ENCODE assay signal across 9 cellular contexts in genomic region chr19:55633866-55634265, GRCh38. TPM values are rescaled to one million over a fixed set of nuclear protein-coding genes. Genes with fewer than 3 reads are reported as not detected.
DNase-seq lines count a peak whose midpoint lies in the region; ATAC-seq and TF ChIP-seq lines count a peak whose summit lies in the region.
"Had no signal": no experiment of that assay in that cellular context is flagged by ENCODE, and none has a peak within 500 bp of the region (broad histone marks: within the 10 kb centered on the region; RNA-seq: fewer than 3 reads in every experiment).

No MANE protein-coding gene starts in this region.

- peaks cover 30% of the 10 kb centered on the region for H3K4me1 ChIP-seq in KMS-11 (ENCODE audit: low read depth, poor library complexity, severe bottlenecking)
- H3K4me1 ChIP-seq in adrenal gland (replicated peaks in 1 of 2): peaks cover 18 to 28% of the 10 kb centered on the region in 2 donors

- H3K79me2 ChIP-seq in KMS-11 (ENCODE audit: insufficient read depth, low read depth): peaks cover 26% of the 10 kb centered on the region

- peaks cover 55% of the 10 kb centered on the region for H3K4me1 Mint-ChIP-seq in CD4-positive, alpha-beta T cell (ENCODE audit: low read depth)
- peaks cover 45% of the 10 kb centered on the region for H3K4me1 Mint-ChIP-seq in nephron

- no peak overlapping the region for H3K9ac ChIP-seq in KMS-11

- no peak for TF ChIP-seq CTCF in CD4-positive, alpha-beta T cell (IDR thresholded peaks at IDR 0.05)
- TF ChIP-seq CTCF in KMS-11 (conservative IDR thresholded peaks at IDR 0.05; ENCODE audit: low read depth, low read length): no peak
- TF ChIP-seq CTCF in adrenal gland (IDR thresholded peaks at IDR 0.05): no peak
- no peak for TF ChIP-seq CTCF in nephron (IDR thresholded peaks at IDR 0.05; ENCODE audit: unreplicated experiment in 3 of 3)

- no peak for TF ChIP-seq POLR2A in adrenal gland (IDR thresholded peaks at IDR 0.05)

- CTCF ChIA-PET in CD4-positive, alpha-beta T cell (lab: Charles Lee): interaction anchor here (0.5 to 4.0 kb wide), 6 partner anchors 12 to 176 kb away, joined by 3 to 48 read pairs (median 10); partner anchors contain the start of genes ZNF579 and ZNF865

- H4K20me1 ChIP-seq in KMS-11 (ENCODE audit: insufficient read depth): no peaks in the 10 kb centered on the region

- H3K27ac Mint-ChIP-seq in CD4-positive, alpha-beta T cell: no peak overlapping the region
- no peak overlapping the region for H3K27ac Mint-ChIP-seq in nephron

- peaks cover 32% of the 10 kb centered on the region for H3K36me3 Mint-ChIP-seq in CD4-positive, alpha-beta T cell (ENCODE audit: low read depth)
- peaks cover 5% of the 10 kb centered on the region for H3K36me3 Mint-ChIP-seq in nephron (ENCODE audit: low read depth)

- H3K27me3 Mint-ChIP-seq in CD4-positive, alpha-beta T cell: no peaks in the 10 kb centered on the region
- peaks cover 3% of the 10 kb centered on the region for H3K27me3 Mint-ChIP-seq in nephron (ENCODE audit: low read depth)

- POLR2A ChIA-PET in CD4-positive, alpha-beta T cell (lab: Charles Lee): interaction anchor here (1.3 to 3.6 kb wide), 8 partner anchors 9 to 516 kb away, joined by 3 to 46 read pairs (median 14); partner anchors contain the start of genes CCDC106, FIZ1, PPP1R12C and U2AF2

- no peak overlapping the region for H3K27ac ChIP-seq in CD4-positive, alpha-beta T cell (ENCODE audit: low read depth, low read length)
- H3K27ac ChIP-seq in KMS-11 (no peak overlapping the region), adrenal gland (peak overlapping the region in 3 of 5 donors; percentile 97 to 99 (median 97))

- H3K4me2 ChIP-seq in KMS-11: no peak overlapping the region; the same call in 1 of the 2 replicates

- 68 to 83% (median 74%) methylated on average over 6 to 7 of the region's 7 CpGs for WGBS in adrenal gland, 4 donors

- no peak for ATAC-seq in CD4-positive, alpha-beta T cell (ENCODE audit: poor library complexity)
- no peak for ATAC-seq in GM21825 (IDR thresholded peaks at IDR 0.05; ENCODE audit: unreplicated experiment)

- intact Hi-C loops in CD4-positive, alpha-beta T cell (cut with DNase I, micrococcal nuclease): loop anchor here (2.0 to 10.0 kb wide), 7 partner anchors 41 to 492 kb away; partner anchors contain the start of genes PPP6R1 (in 2 of the 2), EPN1 (in 1 of the 2), UBE2S (in 1 of the 2) and ZNF579 (in 1 of the 2)
- intact Hi-C loops in adrenal gland (cut with DNase I): loop anchor here in 1 of 2 donors (5.0 kb wide), 1 partner anchor 117 kb away; no protein-coding TSS in a partner anchor

- no peaks in the 10 kb centered on the region for H3K9me3 Mint-ChIP-seq in CD4-positive, alpha-beta T cell
- no peaks in the 10 kb centered on the region for H3K9me3 Mint-ChIP-seq in nephron

- H3K4me3 ChIP-seq in KMS-11 (IDR thresholded peaks at IDR 0.05; ENCODE audit: insufficient read depth, low read depth, low read length): no peak overlapping the region
- H3K4me3 ChIP-seq in adrenal gland: no peak overlapping the region

- DNase-seq in CD4-positive, alpha-beta T cell: no peak
- DNase-seq in adrenal gland (peak in 1 of 7 donors; percentile 19), NCI-H510A treated with DMSO at 0.1 percent for 48 hours (lab: John Stamatoyannopoulos, UW) (no peak), SK-N-DZ (ENCODE audit: low spot score) (no peak)
- no peak for DNase-seq in stimulated activated CD8-positive, alpha-beta memory T cell treated with anti-CD3 and anti-CD28 coated beads, Interleukin-4, amount 100 ng/mL, for 48 hours
- DNase-seq: KBM-7 had no signal

- no peaks in the 10 kb centered on the region for H3K36me3 ChIP-seq in KMS-11 (ENCODE audit: insufficient read depth)
- no peaks in the 10 kb centered on the region for H3K36me3 ChIP-seq in adrenal gland (replicated peaks in 1 of 2)

- no peaks in the 10 kb centered on the region for H3K9me3 ChIP-seq in CD4-positive, alpha-beta T cell (ENCODE audit: control insufficient read depth, low read length)
- H3K9me3 ChIP-seq in adrenal gland (replicated peaks in 1 of 3): no peaks in the 10 kb centered on the region

- H3K4me3 Mint-ChIP-seq in CD4-positive, alpha-beta T cell: peak overlapping the region; percentile 23
- peak overlapping the region; percentile 64 to 99 (median 96) for H3K4me3 Mint-ChIP-seq in nephron

- H3K27me3 ChIP-seq in CD4-positive, alpha-beta T cell (ENCODE audit: control insufficient read depth, insufficient read depth, low read length): no peaks in the 10 kb centered on the region
- no peaks in the 10 kb centered on the region; the same call in 1 of the 2 replicates for H3K27me3 ChIP-seq in KMS-11 (ENCODE audit: insufficient read depth, low read depth)
- no peaks in the 10 kb centered on the region for H3K27me3 ChIP-seq in adrenal gland

- H2AFZ ChIP-seq in KMS-11 (ENCODE audit: low read depth): peak overlapping the region; percentile 86; the same call in 1 of the 2 replicates

RNA-seq across cellular contexts. Expression of gene ZNF580, which starts 6.9 kb away (rescaled TPM):
- 10 to 100 TPM; 45.2 to 46.6 TPM for total RNA-seq in CD4-positive, alpha-beta T cell
- total RNA-seq in adrenal gland: 10 to 100 TPM; 23.3 to 68.7 (median 46.0) TPM
- 100 to 1,000 TPM in 1 of 3 donors, 10 to 100 TPM in 2; 16.6 to 101 (median 97.5) TPM for polyA plus RNA-seq in adrenal gland
- polyA plus RNA-seq in SK-N-DZ (2014; cell fraction: cytosol; rRNA removed): 6.5 and 12.3 TPM in 2 replicates
- polyA plus RNA-seq in SK-N-DZ (2014; cell fraction: nucleus; rRNA removed): 12.4 and 15.1 TPM in 2 replicates

RNA-seq across cellular contexts. Expression of gene ZNF784, which starts 9.5 kb away (rescaled TPM):
- 10 to 100 TPM; 11.2 to 11.8 TPM for total RNA-seq in CD4-positive, alpha-beta T cell
- 10 to 100 TPM in 3 of 8 donors, 1 to 10 TPM in 5; 8.3 to 16.3 (median 9.8) TPM for total RNA-seq in adrenal gland
- 10 to 100 TPM in 1 of 3 donors, 1 to 10 TPM in 2; 3.5 to 13.6 (median 8.3) TPM for polyA plus RNA-seq in adrenal gland
- 1.7 and 2.9 TPM in 2 replicates for polyA plus RNA-seq in SK-N-DZ (2014; cell fraction: cytosol; rRNA removed)
- 1.5 and 1.7 TPM in 2 replicates for polyA plus RNA-seq in SK-N-DZ (2014; cell fraction: nucleus; rRNA removed)

RNA-seq across cellular contexts. Expression of gene ZNF581, which starts 9.6 kb away (rescaled TPM):
- total RNA-seq in CD4-positive, alpha-beta T cell: 10 to 100 TPM; 23.1 to 24.7 TPM
- total RNA-seq in adrenal gland: 10 to 100 TPM; 16.8 to 55.7 (median 23.7) TPM
- polyA plus RNA-seq in adrenal gland: 10 to 100 TPM in 2 of 3 donors, 1 to 10 TPM in 1; 8.7 to 23.3 (median 22.4) TPM
- polyA plus RNA-seq in SK-N-DZ (2014; cell fraction: cytosol; rRNA removed): 12.8 and 16.3 TPM in 2 replicates
- 13.8 and 14.5 TPM in 2 replicates for polyA plus RNA-seq in SK-N-DZ (2014; cell fraction: nucleus; rRNA removed)

RNA-seq across cellular contexts. Expression of gene CCDC106, which starts 14.1 kb away (rescaled TPM):
- 1 to 10 TPM; 1.7 to 1.8 TPM for total RNA-seq in CD4-positive, alpha-beta T cell
- total RNA-seq in adrenal gland: 10 to 100 TPM; 22.1 to 42.8 (median 27.9) TPM
- 10 to 100 TPM; 14.8 to 63.8 (median 42.8) TPM for polyA plus RNA-seq in adrenal gland
- 12.5 and 14.6 TPM in 2 replicates for polyA plus RNA-seq in SK-N-DZ (2014; cell fraction: cytosol; rRNA removed)
- polyA plus RNA-seq in SK-N-DZ (2014; cell fraction: nucleus; rRNA removed): 18.2 and 20.0 TPM in 2 replicates

RNA-seq across cellular contexts. Expression of gene U2AF2, which starts 21.0 kb away (rescaled TPM):
- 100 to 1,000 TPM; 209 to 212 TPM for total RNA-seq in CD4-positive, alpha-beta T cell
- 100 to 1,000 TPM in 6 of 8 donors, 10 to 100 TPM in 2; 76.0 to 178 (median 122) TPM for total RNA-seq in adrenal gland
- polyA plus RNA-seq in adrenal gland: 100 to 1,000 TPM in 1 of 3 donors, 10 to 100 TPM in 2; 58.9 to 243 (median 85.3) TPM
- 120 and 160 TPM in 2 replicates for polyA plus RNA-seq in SK-N-DZ (2014; cell fraction: cytosol; rRNA removed)
- polyA plus RNA-seq in SK-N-DZ (2014; cell fraction: nucleus; rRNA removed): 129 and 133 TPM in 2 replicates

Comparison
In these comparisons a context has a peak if more than half of its experiments do, and no peak if none do; other contexts are left out.
1. H3K27ac ChIP-seq: peak in adrenal gland (3 of 5); none in CD4-positive, alpha-beta T cell (single experiment) and KMS-11 (single experiment).